In genomic region chr7:129017933-129018538, GRCh38 we compare ENCODE assay signal across 13 cellular contexts. TPM values are rescaled to one million over a fixed set of nuclear protein-coding genes. Genes with fewer than 3 reads are reported as not detected.
DNase-seq lines count a peak whose midpoint lies in the region; ATAC-seq and TF ChIP-seq lines count a peak whose summit lies in the region.
"Had no signal": no experiment of that assay in that cellular context is flagged by ENCODE, and none has a peak within 500 bp of the region (broad histone marks: within the 10 kb centered on the region; RNA-seq: fewer than 3 reads in every experiment).

No MANE protein-coding gene starts in this region.

- H3K4me1 Mint-ChIP-seq in activated naive CD4-positive, alpha-beta T cell treated with anti-CD3 and anti-CD28 coated beads, Interleukin-2, amount 10 ng/mL, durations not matched to agents 7 days and 5 days: no peaks in the 10 kb centered on the region
- peaks cover 25 to 37% (median 26%) of the 10 kb centered on the region in 3 donors for H3K4me1 Mint-ChIP-seq in naive B cell
- no peaks in the 10 kb centered on the region for H3K4me1 Mint-ChIP-seq in glutamatergic neuron (ENCODE audit: low read depth, unreplicated experiment)

- H3K36me3 Mint-ChIP-seq in activated naive CD4-positive, alpha-beta T cell treated with anti-CD3 and anti-CD28 coated beads, Interleukin-2, amount 10 ng/mL, durations not matched to agents 7 days and 5 days: peaks cover 25% of the 10 kb centered on the region
- H3K36me3 Mint-ChIP-seq in activated naive CD4-positive, alpha-beta T cell treated with anti-CD3 and anti-CD28 coated beads, Interleukin-2, amount 50 U/mL, for 72 hours: peaks cover 5 to 22% of the 10 kb centered on the region in 2 donors
- peaks cover 12 to 16% of the 10 kb centered on the region in 2 donors for H3K36me3 Mint-ChIP-seq in naive B cell
- no peaks in the 10 kb centered on the region for H3K36me3 Mint-ChIP-seq in glutamatergic neuron (ENCODE audit: unreplicated experiment)

- no peak for TF ChIP-seq CTCF in glutamatergic neuron (IDR thresholded peaks at IDR 0.05; ENCODE audit: partially characterized antibody, unreplicated experiment)

- peak overlapping the region; percentile 19 for H3K27ac Mint-ChIP-seq in activated naive CD4-positive, alpha-beta T cell treated with anti-CD3 and anti-CD28 coated beads, Interleukin-2, amount 10 ng/mL, durations not matched to agents 7 days and 5 days
- H3K27ac Mint-ChIP-seq in activated naive CD4-positive, alpha-beta T cell treated with anti-CD3 and anti-CD28 coated beads, Interleukin-2, amount 50 U/mL, for 72 hours: no peak overlapping the region
- peak overlapping the region; percentile 20 to 83 (median 58) for H3K27ac Mint-ChIP-seq in naive B cell
- no peak overlapping the region for H3K27ac Mint-ChIP-seq in glutamatergic neuron (ENCODE audit: unreplicated experiment)

- no peaks in the 10 kb centered on the region for H3K27me3 Mint-ChIP-seq in activated naive CD4-positive, alpha-beta T cell treated with anti-CD3 and anti-CD28 coated beads, Interleukin-2, amount 10 ng/mL, durations not matched to agents 7 days and 5 days
- H3K27me3 Mint-ChIP-seq in naive B cell (no peaks in the 10 kb centered on the region), glutamatergic neuron (ENCODE audit: unreplicated experiment) (no peaks in the 10 kb centered on the region)

- no peaks in the 10 kb centered on the region for H3K9me3 Mint-ChIP-seq in activated naive CD4-positive, alpha-beta T cell treated with anti-CD3 and anti-CD28 coated beads, Interleukin-2, amount 10 ng/mL, durations not matched to agents 7 days and 5 days
- no peaks in the 10 kb centered on the region for H3K9me3 Mint-ChIP-seq in activated naive CD4-positive, alpha-beta T cell treated with anti-CD3 and anti-CD28 coated beads, Interleukin-2, amount 50 U/mL, for 72 hours
- no peaks in the 10 kb centered on the region for H3K9me3 Mint-ChIP-seq in naive B cell
- H3K9me3 Mint-ChIP-seq in glutamatergic neuron (ENCODE audit: unreplicated experiment): no peaks in the 10 kb centered on the region

- no peak for ATAC-seq in activated naive CD4-positive, alpha-beta T cell treated with anti-CD3 and anti-CD28 coated beads, Interleukin-2, amount 50 U/mL, for 72 hours
- ATAC-seq in GM21381 (IDR thresholded peaks at IDR 0.05; ENCODE audit: unreplicated experiment): peak; percentile 67
- peak; percentile 54 for ATAC-seq in HG03159 (IDR thresholded peaks at IDR 0.05; ENCODE audit: unreplicated experiment)
- peak; percentile 68 to 87 for ATAC-seq in naive B cell (ENCODE audit: low read depth in 2 of 2)

- DNase-seq in activated naive CD4-positive, alpha-beta T cell treated with anti-CD3 and anti-CD28 coated beads, Interleukin-2, amount 10 ng/mL, durations not matched to agents 7 days and 5 days: no peak
- DNase-seq in activated naive CD4-positive, alpha-beta T cell treated with anti-CD3 and anti-CD28 coated beads, Interleukin-2, amount 50 U/mL, for 72 hours (ENCODE audit: low spot score in 2 of 2): no peak
- DNase-seq in naive B cell (no peak), glutamatergic neuron (no peak), NCI-H69 (lab: John Stamatoyannopoulos, UW) (no peak)
- DNase-seq in activated CD4-positive, alpha-beta T cell treated with anti-CD3 and anti-CD28 coated beads for 4 hours: no peak
- DNase-seq: activated CD4-positive, alpha-beta T cell treated with anti-CD3 and anti-CD28 coated beads for 48 hours; DMS53; IMR-90; NCI-H187 treated with DMSO at 0.1 percent for 48 hours; testis had no signal

- H3K4me3 Mint-ChIP-seq in activated naive CD4-positive, alpha-beta T cell treated with anti-CD3 and anti-CD28 coated beads, Interleukin-2, amount 10 ng/mL, durations not matched to agents 7 days and 5 days: no peak overlapping the region
- no peak overlapping the region for H3K4me3 Mint-ChIP-seq in naive B cell
- H3K4me3 Mint-ChIP-seq in glutamatergic neuron (ENCODE audit: unreplicated experiment): no peak overlapping the region

- CTCF ChIA-PET in activated naive CD4-positive, alpha-beta T cell treated with anti-CD3 and anti-CD28 coated beads, Interleukin-2, amount 10 ng/mL, durations not matched to agents 7 days and 5 days (lab: Charles Lee): no interaction called here

RNA-seq across cellular contexts. Expression of gene TNPO3, which starts 36.9 kb away (rescaled TPM):
- 10 to 100 TPM; 60.4 to 67.3 TPM for total RNA-seq in activated naive CD4-positive, alpha-beta T cell treated with anti-CD3 and anti-CD28 coated beads, Interleukin-2, amount 50 U/mL, for 72 hours
- polyA plus RNA-seq in naive B cell (ENCODE audit: low read depth in 6 of 6): 10 to 100 TPM; 28.7 to 38.7 (median 34.1) TPM
- total RNA-seq in glutamatergic neuron (ENCODE audit: unreplicated experiment): 53.8 TPM

Comparison
In these comparisons a context has a peak if more than half of its experiments do, and no peak if none do; other contexts are left out.
1. H3K27ac Mint-ChIP-seq: peak in activated naive CD4-positive, alpha-beta T cell treated with anti-CD3 and anti-CD28 coated beads, Interleukin-2, amount 10 ng/mL, durations not matched to agents 7 days and 5 days (single experiment) and naive B cell (6 of 6); none in activated naive CD4-positive, alpha-beta T cell treated with anti-CD3 and anti-CD28 coated beads, Interleukin-2, amount 50 U/mL, for 72 hours (0 of 2) and glutamatergic neuron (single experiment).
2. ATAC-seq: peak in GM21381 (single experiment), HG03159 (single experiment) and naive B cell (2 of 2); none in activated naive CD4-positive, alpha-beta T cell treated with anti-CD3 and anti-CD28 coated beads, Interleukin-2, amount 50 U/mL, for 72 hours (0 of 2).